In the genomic region with DNA sequence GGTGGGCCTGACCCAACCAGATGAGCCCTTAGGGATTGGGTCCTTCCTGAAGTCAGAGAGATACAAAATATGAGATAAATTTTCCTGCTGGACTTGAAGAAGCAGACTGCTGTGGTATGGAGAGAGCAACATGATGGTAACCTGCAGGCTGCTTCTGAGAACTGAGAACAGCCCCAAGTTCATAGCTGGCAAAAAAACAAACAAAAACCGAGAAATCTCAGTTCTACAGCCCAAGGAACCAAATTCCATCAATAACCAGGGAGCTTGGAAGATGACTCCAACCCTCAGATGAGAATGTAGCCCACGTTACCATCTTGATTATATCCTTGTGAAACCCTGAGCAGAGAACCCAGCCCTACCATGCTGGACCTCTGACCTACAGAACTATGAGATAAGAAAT, we compare ENCODE assay signal across 3 cellular contexts.
"Had no signal": no experiment of that assay in that cellular context is flagged by ENCODE, and none has a peak within 500 bp of the region (broad histone marks: within the 10 kb centered on the region; RNA-seq: fewer than 3 reads in every experiment).

No MANE protein-coding gene starts in this region.

- H3K4me3 ChIP-seq: GM12878 had no signal

- DNase-seq: GDM1, GF-D8 had no signal
